ENCODE assay signal across 9 cellular contexts in the genomic region with DNA sequence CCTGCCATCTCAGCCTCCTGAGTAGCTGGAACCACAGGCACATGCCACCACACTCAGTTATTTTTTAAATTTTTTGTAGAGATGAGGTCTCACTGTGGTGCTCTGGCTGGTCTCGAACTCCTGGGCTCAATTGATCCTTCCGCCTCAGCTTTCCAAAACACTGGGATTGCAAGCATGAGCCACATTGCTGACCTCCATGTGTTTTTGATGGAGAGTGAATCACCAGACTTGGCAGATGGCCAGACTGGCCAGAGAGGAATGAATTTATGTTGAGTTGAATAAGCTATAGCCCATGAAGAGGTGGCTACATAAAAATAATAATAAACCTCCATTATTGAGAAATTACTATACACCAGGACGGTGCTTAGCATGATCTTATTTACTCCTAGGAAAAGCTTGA.
A peak's percentile ranks its signal among the peaks of the same experiment; 100 is the strongest.
DNase-seq lines count a peak whose midpoint lies in the region; ATAC-seq and TF ChIP-seq lines count a peak whose summit lies in the region.
"Had no signal": no experiment of that assay in that cellular context is flagged by ENCODE, and none has a peak within 500 bp of the region (broad histone marks: within the 10 kb centered on the region; RNA-seq: fewer than 3 reads in every experiment).

No MANE protein-coding gene starts in this region.

- no peaks in the 10 kb centered on the region for H4K20me1 ChIP-seq in osteoblast (ENCODE audit: insufficient read depth, low read length)

- TF ChIP-seq CTCF in osteoblast (IDR thresholded peaks at IDR 0.05; ENCODE audit: extremely low read depth, low read depth, low read length): no peak

- peak; percentile 38 for DNase-seq in GM03348 (ENCODE audit: low spot score)
- peak; percentile 35 for DNase-seq in NCI-H2227 treated with DMSO at 0.1 percent for 48 hours (lab: John Stamatoyannopoulos, UW)
- peak; percentile 47 for DNase-seq in dedifferentiated amniotic fluid mesenchymal stem cell (ENCODE audit: extremely low spot score)
- DNase-seq in osteoblast (ENCODE audit: insufficient read length, low spot score, missing footprints): no peak
- DNase-seq in ecto neural progenitor cell (ENCODE audit: low spot score): no peak
- DNase-seq: activated CD8-positive, alpha-beta memory T cell treated with anti-CD3 and anti-CD28 coated beads, Interleukin-2, amount 10 ng/mL, durations not matched to agents 7 days and 5 days; cerebellar nuclear complex had no signal

- H2AFZ ChIP-seq in osteoblast (ENCODE audit: low read length): no peak overlapping the region

- ATAC-seq in GM18909 (IDR thresholded peaks at IDR 0.05; ENCODE audit: poor library complexity, unreplicated experiment) (no peak), GM21390 (IDR thresholded peaks at IDR 0.05; ENCODE audit: unreplicated experiment) (no peak)
- ATAC-seq: activated CD8-positive, alpha-beta memory T cell treated with anti-CD3 and anti-CD28 coated beads, Interleukin-2, amount 10 ng/mL, durations not matched to agents 7 days and 5 days had no signal

- H3K79me2 ChIP-seq in osteoblast (ENCODE audit: insufficient read depth, low read length): no peaks in the 10 kb centered on the region

- H3K4me2 ChIP-seq in osteoblast (ENCODE audit: insufficient read depth, low read length): no peak overlapping the region

- H3K36me3 ChIP-seq in osteoblast (ENCODE audit: insufficient read depth, low read length): no peaks in the 10 kb centered on the region

- H3K4me3 ChIP-seq in osteoblast (ENCODE audit: insufficient read depth, low read length): no peak overlapping the region

- H3K4me1 ChIP-seq in osteoblast (ENCODE audit: insufficient read depth, low read length): peaks cover 36% of the 10 kb centered on the region

- peak overlapping the region; percentile 45 for H3K27ac ChIP-seq in osteoblast (ENCODE audit: low read depth, low read length)

- no peaks in the 10 kb centered on the region for H3K27me3 ChIP-seq in osteoblast (ENCODE audit: insufficient read depth, low read length)

- no peaks in the 10 kb centered on the region for H3K9me3 ChIP-seq in osteoblast (ENCODE audit: low read depth, low read length)

Comparison
In these comparisons a context has a peak if more than half of its experiments do, and no peak if none do; other contexts are left out.
1. DNase-seq: peak in GM03348 (single experiment), NCI-H2227 treated with DMSO at 0.1 percent for 48 hours (single experiment) and dedifferentiated amniotic fluid mesenchymal stem cell (single experiment); none in osteoblast (single experiment) and ecto neural progenitor cell (single experiment).